In genomic region chr10:78551184-78552005, GRCh38 we compare ENCODE assay signal across 11 cellular contexts.
A peak's percentile ranks its signal among the peaks of the same experiment; 100 is the strongest.
DNase-seq lines count a peak whose midpoint lies in the region; ATAC-seq and TF ChIP-seq lines count a peak whose summit lies in the region.
"Had no signal": no experiment of that assay in that cellular context is flagged by ENCODE, and none has a peak within 500 bp of the region (broad histone marks: within the 10 kb centered on the region; RNA-seq: fewer than 3 reads in every experiment).

No MANE protein-coding gene starts in this region.

- H3K9me3 ChIP-seq in ectodermal cell (ENCODE audit: control insufficient read depth, low read length) (no peaks in the 10 kb centered on the region), neural progenitor cell (ENCODE audit: low read depth) (no peaks in the 10 kb centered on the region)

- H3K27me3 ChIP-seq in ectodermal cell (ENCODE audit: control insufficient read depth, insufficient read depth, low read length, poor library complexity, severe bottlenecking) (peaks cover 8% of the 10 kb centered on the region), neural progenitor cell (no peaks in the 10 kb centered on the region)

- no peak for ATAC-seq in activated T-helper 17 cell treated with anti-CD3 and anti-CD28 coated beads, Interleukin-2, amount 50 U/mL, for 72 hours (replicated peaks)

- peak; percentile 57 for DNase-seq in DMS153 treated with DMSO at 0.1 percent for 48 hours (lab: John Stamatoyannopoulos, UW; ENCODE audit: unreplicated experiment)
- peak; percentile 31 for DNase-seq in NCI-H1436 treated with DMSO at 0.1 percent for 48 hours (lab: John Stamatoyannopoulos, UW)
- peak; percentile 67 for DNase-seq in neural progenitor cell (ENCODE audit: low spot score)
- DNase-seq in HEK293T (ENCODE audit: extremely low spot score): no peak
- DNase-seq in HFFc6: no peak
- no peak for DNase-seq in NCI-H774 (lab: John Stamatoyannopoulos, UW)
- DNase-seq: NCI-H1092 treated with DMSO at 0.1 percent for 48 hours had no signal

- POLR2A ChIA-PET in HEK293T (lab: Yijun Ruan, JAX): no interaction called here

- H3K4me3 Mint-ChIP-seq in neural progenitor cell (peak overlapping the region; percentile 75), HFFc6 (no peak overlapping the region)
- H3K4me3 Mint-ChIP-seq in activated T-helper 17 cell treated with anti-CD3 and anti-CD28 coated beads, Interleukin-2, amount 50 U/mL, for 72 hours: no peak overlapping the region
- H3K4me3 Mint-ChIP-seq: T-helper 2 cell treated with Interferon-gamma antibody and Interleukin-4, amounts not matched to agents 5 μg/mL and 100 μg/mL, for 36 hours had no signal

- no peaks in the 10 kb centered on the region for H3K36me3 ChIP-seq in ectodermal cell (ENCODE audit: control insufficient read depth, insufficient read depth, low read length)
- no peaks in the 10 kb centered on the region for H3K36me3 ChIP-seq in neural progenitor cell

- peak overlapping the region; percentile 12 for H2AFZ ChIP-seq in neural progenitor cell (replicated peaks)

- H3K36me3 Mint-ChIP-seq in neural progenitor cell: no peaks in the 10 kb centered on the region
- no peaks in the 10 kb centered on the region for H3K36me3 Mint-ChIP-seq in activated T-helper 17 cell treated with anti-CD3 and anti-CD28 coated beads, Interleukin-2, amount 50 U/mL, for 72 hours (ENCODE audit: low read depth)
- no peaks in the 10 kb centered on the region for H3K36me3 Mint-ChIP-seq in HFFc6 (ENCODE audit: low read depth)

- H3K4me1 ChIP-seq in ectodermal cell (ENCODE audit: control insufficient read depth, insufficient read depth, low read length) (peaks cover 30% of the 10 kb centered on the region), neural progenitor cell (peaks cover 35% of the 10 kb centered on the region)

- peak overlapping the region; percentile 56 for H3K27ac ChIP-seq in ectodermal cell (ENCODE audit: insufficient read depth, low read depth, low read length, poor library complexity, severe bottlenecking)
- H3K27ac ChIP-seq in neural progenitor cell: peak overlapping the region; percentile 57

- CTCF ChIA-PET in HEK293T (lab: Yijun Ruan, JAX): no interaction called here

- H3K4me3 ChIP-seq in ectodermal cell (ENCODE audit: insufficient read depth, low read depth, low read length) (no peak overlapping the region), neural progenitor cell (no peak overlapping the region)
- H3K4me3 ChIP-seq: skin epidermis had no signal

- H3K9ac ChIP-seq in neural progenitor cell: no peak overlapping the region

- H3K9me3 Mint-ChIP-seq in neural progenitor cell (no peaks in the 10 kb centered on the region), HFFc6 (no peaks in the 10 kb centered on the region)
- no peaks in the 10 kb centered on the region for H3K9me3 Mint-ChIP-seq in activated T-helper 17 cell treated with anti-CD3 and anti-CD28 coated beads, Interleukin-2, amount 50 U/mL, for 72 hours
- H3K9me3 Mint-ChIP-seq: T-helper 2 cell treated with Interferon-gamma antibody and Interleukin-4, amounts not matched to agents 5 μg/mL and 100 μg/mL, for 36 hours had no signal

- H3K27me3 Mint-ChIP-seq in neural progenitor cell (ENCODE audit: insufficient read depth, low read depth) (peaks cover 8% of the 10 kb centered on the region), HFFc6 (ENCODE audit: insufficient read depth) (peaks cover 36% of the 10 kb centered on the region)
- peaks cover 11% of the 10 kb centered on the region for H3K27me3 Mint-ChIP-seq in activated T-helper 17 cell treated with anti-CD3 and anti-CD28 coated beads, Interleukin-2, amount 50 U/mL, for 72 hours

- WGBS in ectodermal cell, 2 experiments: 8 to 13% methylated on average over 10 of the region's 10 CpGs

- H3K4me2 ChIP-seq in neural progenitor cell: peak overlapping the region; percentile 39

- H3K4me1 Mint-ChIP-seq in neural progenitor cell: peaks cover 67% of the 10 kb centered on the region
- H3K4me1 Mint-ChIP-seq in activated T-helper 17 cell treated with anti-CD3 and anti-CD28 coated beads, Interleukin-2, amount 50 U/mL, for 72 hours: peaks cover 5% of the 10 kb centered on the region
- no peaks in the 10 kb centered on the region for H3K4me1 Mint-ChIP-seq in HFFc6 (ENCODE audit: low read depth)

- no peaks in the 10 kb centered on the region for H3K79me2 ChIP-seq in neural progenitor cell (ENCODE audit: low read depth)

- no peaks in the 10 kb centered on the region for H4K20me1 ChIP-seq in neural progenitor cell (ENCODE audit: low read depth)

- TF ChIP-seq CTCF in neural progenitor cell (IDR thresholded peaks at IDR 0.05) (no peak), HFFc6 (IDR thresholded peaks at IDR 0.05) (no peak)

- H3K27ac Mint-ChIP-seq in neural progenitor cell (peak overlapping the region; percentile 99), HFFc6 (no peak overlapping the region)
- H3K27ac Mint-ChIP-seq in activated T-helper 17 cell treated with anti-CD3 and anti-CD28 coated beads, Interleukin-2, amount 50 U/mL, for 72 hours: no peak overlapping the region
- H3K27ac Mint-ChIP-seq: T-helper 2 cell treated with Interferon-gamma antibody and Interleukin-4, amounts not matched to agents 5 μg/mL and 100 μg/mL, for 36 hours had no signal

- peaks cover 18% of the 10 kb centered on the region for H3F3A ChIP-seq in neural progenitor cell (ENCODE audit: low read depth)

TF ChIP-seq in HEK293T, 16 proteins besides CTCF, POLR2A, EP300 and RAD21:
- TF ChIP-seq L3MBTL2 (conservative IDR thresholded peaks at IDR 0.05): no peak
- no peak for TF ChIP-seq FOXK2 (IDR thresholded peaks at IDR 0.05)
- no peak for TF ChIP-seq HDGF (IDR thresholded peaks at IDR 0.05; ENCODE audit: borderline replicate concordance)
- TF ChIP-seq PKNOX1 (IDR thresholded peaks at IDR 0.05): no peak
- no peak for TF ChIP-seq SUZ12 (IDR thresholded peaks at IDR 0.05)
- no peak for TF ChIP-seq ZNF384 (IDR thresholded peaks at IDR 0.05)
- no peak for TF ChIP-seq FOXA1 (IDR thresholded peaks at IDR 0.05)
- no peak for TF ChIP-seq LEF1 (IDR thresholded peaks at IDR 0.05; ENCODE audit: borderline replicate concordance)
- no peak for TF ChIP-seq FOXM1 (IDR thresholded peaks at IDR 0.05; ENCODE audit: borderline replicate concordance)
- TF ChIP-seq TARDBP (IDR thresholded peaks at IDR 0.05): no peak
- TF ChIP-seq BHLHE40 (IDR thresholded peaks at IDR 0.05; ENCODE audit: borderline replicate concordance): no peak
- TF ChIP-seq CTBP1 (IDR thresholded peaks at IDR 0.05; ENCODE audit: borderline replicate concordance): no peak
- no peak for TF ChIP-seq NFRKB (IDR thresholded peaks at IDR 0.05)
- no peak for TF ChIP-seq SP1 (IDR thresholded peaks at IDR 0.05)
- TF ChIP-seq ELF4 (IDR thresholded peaks at IDR 0.05): no peak
- TF ChIP-seq ARNT (IDR thresholded peaks at IDR 0.05): no peak
TF ChIP-seq in HEK293T: peak in this region for 0.

Comparison
In these comparisons a context has a peak if more than half of its experiments do, and no peak if none do; other contexts are left out.
1. DNase-seq: peak in DMS153 treated with DMSO at 0.1 percent for 48 hours (single experiment), NCI-H1436 treated with DMSO at 0.1 percent for 48 hours (single experiment) and neural progenitor cell (single experiment); none in HEK293T (single experiment), HFFc6 (single experiment) and NCI-H774 (single experiment).